1 cellular context compared by ENCODE assay signal in genomic region chr1:15950763-15951295, GRCh38.
TF ChIP-seq lines count a peak whose summit lies in the region.

No MANE protein-coding gene starts in this region.

TF ChIP-seq in K562, 482 proteins besides CTCF, POLR2A, EP300 and RAD21 (continued from another document and continues in another):
- no peak for TF ChIP-seq ZBTB5 (IDR thresholded peaks at IDR 0.05)
- no peak for TF ChIP-seq ZBTB1 (CRISPR knock-in tag; IDR thresholded peaks at IDR 0.05; ENCODE audit: borderline replicate concordance, low read depth)
- no peak for TF ChIP-seq ZNF384 (IDR thresholded peaks at IDR 0.05; ENCODE audit: low read depth, low read length)
- no peak for TF ChIP-seq ARNT (IDR thresholded peaks at IDR 0.05)
- TF ChIP-seq MEIS2 (IDR thresholded peaks at IDR 0.05; ENCODE audit: partially characterized antibody): peak; percentile 55
- TF ChIP-seq ZFP36 (IDR thresholded peaks at IDR 0.05; ENCODE audit: low read depth, low read length, partially characterized antibody): peak; percentile 9
- peak; percentile 74; the same call in 1 of the 2 replicates for TF ChIP-seq VEZF1 (CRISPR knock-in tag; IDR thresholded peaks at IDR 0.05)
- no peak for TF ChIP-seq ELF2 (CRISPR knock-in tag; IDR thresholded peaks at IDR 0.05)
- peak; percentile 73 for TF ChIP-seq ZNF592 (IDR thresholded peaks at IDR 0.05)
- TF ChIP-seq CBFB (CRISPR knock-in tag; IDR thresholded peaks at IDR 0.05): no peak
- TF ChIP-seq KLF6 (CRISPR knock-in tag; IDR thresholded peaks at IDR 0.05; ENCODE audit: borderline replicate concordance): peak; percentile 18; the same call in 1 of the 2 replicates
- TF ChIP-seq E2F4 (CRISPR knock-in tag; IDR thresholded peaks at IDR 0.05; ENCODE audit: low read depth): peak; percentile 51; the same call in 1 of the 2 replicates
- TF ChIP-seq GATAD2A (IDR thresholded peaks at IDR 0.05): peak; percentile 75
- no peak for TF ChIP-seq TSHZ1 (CRISPR knock-in tag; IDR thresholded peaks at IDR 0.05)
- TF ChIP-seq PURB (CRISPR knock-in tag; IDR thresholded peaks at IDR 0.05; ENCODE audit: low read depth): no peak
- 0 out of 2 replicates have a peak, but pooled peaks have one; percentile 21 for TF ChIP-seq ARID1B (IDR thresholded peaks at IDR 0.05)
- no peak for TF ChIP-seq ZNF583 (CRISPR knock-in tag; IDR thresholded peaks at IDR 0.05)
- TF ChIP-seq NONO (IDR thresholded peaks at IDR 0.05; ENCODE audit: low read depth in 2 of 2, low read length in 1 of 2): no peak
- TF ChIP-seq RHOXF2B (CRISPR knock-in tag; conservative IDR thresholded peaks at IDR 0.05): 0 out of 2 replicates have a peak, but pooled peaks have one; percentile 18
- TF ChIP-seq NEUROD1 (IDR thresholded peaks at IDR 0.05; ENCODE audit: borderline replicate concordance, low read depth, low read length, partially characterized antibody): peak; percentile 30
- TF ChIP-seq YBX1 (IDR thresholded peaks at IDR 0.05): no peak
- TF ChIP-seq PKNOX1 (IDR thresholded peaks at IDR 0.05): 0 out of 2 replicates have a peak, but pooled peaks have one; percentile 5
- no peak for TF ChIP-seq ZNF551 (CRISPR knock-in tag; IDR thresholded peaks at IDR 0.05)
- peak; percentile 18; the same call in 1 of the 2 replicates for TF ChIP-seq HDAC8 (tag; IDR thresholded peaks at IDR 0.05)
- peak; percentile 55; the same call in 1 of the 2 replicates for TF ChIP-seq JUN (IDR thresholded peaks at IDR 0.05; ENCODE audit: borderline replicate concordance, low read depth, low read length)
- no peak for TF ChIP-seq JUN (CRISPR knock-in tag; IDR thresholded peaks at IDR 0.05; ENCODE audit: borderline replicate concordance)
- no peak for TF ChIP-seq BACH1 (tag; IDR thresholded peaks at IDR 0.05)
- peak; percentile 40; the same call in 1 of the 2 replicates for TF ChIP-seq ZNF512 (tag; IDR thresholded peaks at IDR 0.05)
- no peak for TF ChIP-seq ZBTB43 (CRISPR knock-in tag; IDR thresholded peaks at IDR 0.05)
- TF ChIP-seq TOE1 (IDR thresholded peaks at IDR 0.05; ENCODE audit: borderline replicate concordance): no peak
- 0 out of 2 replicates have a peak, but pooled peaks have one; percentile 33 for TF ChIP-seq TOE1 (CRISPR knock-in tag; IDR thresholded peaks at IDR 0.05; ENCODE audit: borderline replicate concordance, low read depth)
- TF ChIP-seq STAG1 (CRISPR knock-in tag; IDR thresholded peaks at IDR 0.05; ENCODE audit: borderline replicate concordance): 0 out of 2 replicates have a peak, but pooled peaks have one; percentile 16
- peak; percentile 42; the same call in 1 of the 2 replicates for TF ChIP-seq EGR1 (conservative IDR thresholded peaks at IDR 0.05)
- TF ChIP-seq BCOR (IDR thresholded peaks at IDR 0.05): 0 out of 2 replicates have a peak, but pooled peaks have one; percentile 22
- peak; percentile 82 for TF ChIP-seq NFATC3 (IDR thresholded peaks at IDR 0.05)
- TF ChIP-seq ATF3 (IDR thresholded peaks at IDR 0.05): peak; percentile 62
- TF ChIP-seq ATF3 (CRISPR knock-in tag; conservative IDR thresholded peaks at IDR 0.05): 0 out of 2 replicates have a peak, but pooled peaks have one; percentile 25
- TF ChIP-seq E2F5 (CRISPR knock-in tag; IDR thresholded peaks at IDR 0.05): peak; percentile 82; the same call in 1 of the 2 replicates
